ENCODE assay signal across 6 cellular contexts in genomic region chr4:32318926-32319325, GRCh38.
"Had no signal": no experiment of that assay in that cellular context is flagged by ENCODE, and none has a peak within 500 bp of the region (broad histone marks: within the 10 kb centered on the region; RNA-seq: fewer than 3 reads in every experiment).

No MANE protein-coding gene starts in this region.

- DNase-seq: IMR-90, KBM-7 had no signal

- FAIRE-seq: HepG2, HTR-8/SVneo, K562 had no signal

- H3K4me3 ChIP-seq: K562 had no signal

- H3K27ac ChIP-seq: HL-60 had no signal
